Comparison of ENCODE assay signal across 9 cellular contexts in genomic region chr16:2686912-2687507, GRCh38. TPM values are rescaled to one million over a fixed set of nuclear protein-coding genes. Genes with fewer than 3 reads are reported as not detected.
DNase-seq lines count a peak whose midpoint lies in the region; ATAC-seq, FAIRE-seq and TF ChIP-seq lines count a peak whose summit lies in the region.
"Had no signal": no experiment of that assay in that cellular context is flagged by ENCODE, and none has a peak within 500 bp of the region (broad histone marks: within the 10 kb centered on the region; RNA-seq: fewer than 3 reads in every experiment).

No MANE protein-coding gene starts in this region.

- H3K4me1 ChIP-seq in small intestine (ENCODE audit: control insufficient read depth in 2 of 2, insufficient read depth in 1 of 2, low read depth in 1 of 2, low read length in 1 of 2): peaks cover 0 to 8% of the 10 kb centered on the region in 2 donors
- H3K4me1 ChIP-seq: SJSA1 had no signal

- DNase-seq in activated naive CD4-positive, alpha-beta T cell treated with anti-CD3 and anti-CD28 coated beads, Interleukin-2, amount 10 ng/mL, durations not matched to agents 7 days and 5 days: peak; percentile 41
- DNase-seq in activated naive CD4-positive, alpha-beta T cell (lab: John Stamatoyannopoulos, UW): no peak
- DNase-seq in activated T-helper 2 cell treated with anti-CD3 and anti-CD28 coated beads, Interferon-gamma antibody, Interleukin-2, Interleukin-4, amounts not matched to agents 10 μg/mL and 5 μg/mL and 100 μg/mL, durations not matched to agents 14 hours and 24 hours and 36 hours (ENCODE audit: low spot score): no peak
- DNase-seq in small intestine (peak; percentile 40), foreskin fibroblast (no peak), NCI-H2196 treated with DMSO at 0.1 percent for 48 hours (lab: John Stamatoyannopoulos, UW; ENCODE audit: unreplicated experiment) (no peak)
- no peak for DNase-seq in activated effector memory CD4-positive, alpha-beta T cell treated with Interleukin-2 at 50 U/mL for 16 hours

- peak overlapping the region; percentile 89 for H3K27ac Mint-ChIP-seq in activated naive CD4-positive, alpha-beta T cell treated with anti-CD3 and anti-CD28 coated beads, Interleukin-2, amount 10 ng/mL, durations not matched to agents 7 days and 5 days
- H3K27ac Mint-ChIP-seq in activated T-helper 2 cell treated with anti-CD3 and anti-CD28 coated beads, Interferon-gamma antibody, Interleukin-2, Interleukin-4, amounts not matched to agents 10 μg/mL and 5 μg/mL and 100 μg/mL, durations not matched to agents 14 hours and 24 hours and 36 hours: peak overlapping the region; percentile 91

- CTCF ChIA-PET in activated naive CD4-positive, alpha-beta T cell treated with anti-CD3 and anti-CD28 coated beads, Interleukin-2, amount 10 ng/mL, durations not matched to agents 7 days and 5 days (lab: Charles Lee): no interaction called here

- H3K9me3 Mint-ChIP-seq in activated naive CD4-positive, alpha-beta T cell treated with anti-CD3 and anti-CD28 coated beads, Interleukin-2, amount 10 ng/mL, durations not matched to agents 7 days and 5 days: no peaks in the 10 kb centered on the region
- H3K9me3 Mint-ChIP-seq in activated T-helper 2 cell treated with anti-CD3 and anti-CD28 coated beads, Interferon-gamma antibody, Interleukin-2, Interleukin-4, amounts not matched to agents 10 μg/mL and 5 μg/mL and 100 μg/mL, durations not matched to agents 14 hours and 24 hours and 36 hours: no peaks in the 10 kb centered on the region

- TF ChIP-seq CTCF in foreskin fibroblast (IDR thresholded peaks at IDR 0.05; ENCODE audit: low read depth, low read length): no peak

- H3K9me3 ChIP-seq in small intestine (ENCODE audit: control insufficient read depth, low read depth): no peaks in the 10 kb centered on the region
- H3K9me3 ChIP-seq: SJSA1 had no signal

- peak overlapping the region; percentile 41 to 68 for H3K27ac ChIP-seq in small intestine (ENCODE audit: low read depth in 1 of 2, low read length in 1 of 2)
- H3K27ac ChIP-seq: SJSA1 had no signal

- ATAC-seq in HG03521 (IDR thresholded peaks at IDR 0.05; ENCODE audit: unreplicated experiment): peak; percentile 33

- peaks cover 16% of the 10 kb centered on the region for H3K36me3 Mint-ChIP-seq in activated naive CD4-positive, alpha-beta T cell treated with anti-CD3 and anti-CD28 coated beads, Interleukin-2, amount 10 ng/mL, durations not matched to agents 7 days and 5 days
- peaks cover 27% of the 10 kb centered on the region for H3K36me3 Mint-ChIP-seq in activated T-helper 2 cell treated with anti-CD3 and anti-CD28 coated beads, Interferon-gamma antibody, Interleukin-2, Interleukin-4, amounts not matched to agents 10 μg/mL and 5 μg/mL and 100 μg/mL, durations not matched to agents 14 hours and 24 hours and 36 hours (ENCODE audit: low read depth)

- H3K36me3 ChIP-seq in small intestine (ENCODE audit: control insufficient read depth in 2 of 2, insufficient read depth in 2 of 2, low read length in 2 of 2): peaks cover 7% of the 10 kb centered on the region in 2 donors

- no peak for FAIRE-seq in small intestine (lab: Jason Lieb, UNC)

- peaks cover 41% of the 10 kb centered on the region for H3K4me1 Mint-ChIP-seq in activated naive CD4-positive, alpha-beta T cell treated with anti-CD3 and anti-CD28 coated beads, Interleukin-2, amount 10 ng/mL, durations not matched to agents 7 days and 5 days
- peaks cover 20% of the 10 kb centered on the region for H3K4me1 Mint-ChIP-seq in activated T-helper 2 cell treated with anti-CD3 and anti-CD28 coated beads, Interferon-gamma antibody, Interleukin-2, Interleukin-4, amounts not matched to agents 10 μg/mL and 5 μg/mL and 100 μg/mL, durations not matched to agents 14 hours and 24 hours and 36 hours (ENCODE audit: low read depth)

- H3K4me3 ChIP-seq in small intestine (ENCODE audit: low read depth in 1 of 2, low read length in 2 of 2) (peak overlapping the region in 1 of 2 donors; percentile 11), foreskin fibroblast (ENCODE audit: low read depth in 1 of 2, low read length in 2 of 2) (no peak overlapping the region)
- H3K4me3 ChIP-seq: SJSA1 had no signal

- H3K4me3 Mint-ChIP-seq in activated naive CD4-positive, alpha-beta T cell treated with anti-CD3 and anti-CD28 coated beads, Interleukin-2, amount 10 ng/mL, durations not matched to agents 7 days and 5 days: peak overlapping the region; percentile 59
- H3K4me3 Mint-ChIP-seq in activated T-helper 2 cell treated with anti-CD3 and anti-CD28 coated beads, Interferon-gamma antibody, Interleukin-2, Interleukin-4, amounts not matched to agents 10 μg/mL and 5 μg/mL and 100 μg/mL, durations not matched to agents 14 hours and 24 hours and 36 hours (ENCODE audit: low read depth): peak overlapping the region; percentile 73

- H3K27me3 Mint-ChIP-seq in activated naive CD4-positive, alpha-beta T cell treated with anti-CD3 and anti-CD28 coated beads, Interleukin-2, amount 10 ng/mL, durations not matched to agents 7 days and 5 days: no peaks in the 10 kb centered on the region
- H3K27me3 Mint-ChIP-seq in activated T-helper 2 cell treated with anti-CD3 and anti-CD28 coated beads, Interferon-gamma antibody, Interleukin-2, Interleukin-4, amounts not matched to agents 10 μg/mL and 5 μg/mL and 100 μg/mL, durations not matched to agents 14 hours and 24 hours and 36 hours (ENCODE audit: low read depth): no peaks in the 10 kb centered on the region

- no peaks in the 10 kb centered on the region for H3K27me3 ChIP-seq in small intestine (ENCODE audit: control insufficient read depth in 2 of 2, insufficient read depth in 2 of 2, low read length in 2 of 2)
- H3K27me3 ChIP-seq: SJSA1 had no signal

- intact Hi-C loops in activated T-helper 2 cell treated with anti-CD3 and anti-CD28 coated beads, Interferon-gamma antibody, Interleukin-2, Interleukin-4, amounts not matched to agents 10 μg/mL and 5 μg/mL and 100 μg/mL, durations not matched to agents 14 hours and 24 hours and 36 hours (cut with micrococcal nuclease): no loop called here

- 52 to 68% (median 59%) methylated on average over 20 of the region's 20 CpGs for WGBS in small intestine, 3 donors

RNA-seq across cellular contexts. Expression of gene KCTD5, which starts 4.7 kb away (rescaled TPM):
- 65.5 and 68.5 TPM in 2 replicates for total RNA-seq in activated T-helper 2 cell treated with anti-CD3 and anti-CD28 coated beads, Interferon-gamma antibody, Interleukin-2, Interleukin-4, amounts not matched to agents 10 μg/mL and 5 μg/mL and 100 μg/mL, durations not matched to agents 14 hours and 24 hours and 36 hours
- 10 to 100 TPM; 24.3 to 41.2 (median 35.5) TPM for polyA plus RNA-seq in small intestine

RNA-seq across cellular contexts. Expression of gene PRSS27, which starts 33.0 kb away (rescaled TPM):
- 1.8 and 2.1 TPM in 2 replicates for total RNA-seq in activated T-helper 2 cell treated with anti-CD3 and anti-CD28 coated beads, Interferon-gamma antibody, Interleukin-2, Interleukin-4, amounts not matched to agents 10 μg/mL and 5 μg/mL and 100 μg/mL, durations not matched to agents 14 hours and 24 hours and 36 hours
- polyA plus RNA-seq in small intestine: 1 to 10 TPM in 1 of 3 donors, not detected in 2; 1.3 TPM

Comparison
In these comparisons a context has a peak if more than half of its experiments do, and no peak if none do; other contexts are left out.
1. DNase-seq: peak in activated naive CD4-positive, alpha-beta T cell treated with anti-CD3 and anti-CD28 coated beads, Interleukin-2, amount 10 ng/mL, durations not matched to agents 7 days and 5 days (single experiment) and small intestine (single experiment); none in activated naive CD4-positive, alpha-beta T cell (0 of 4), activated T-helper 2 cell treated with anti-CD3 and anti-CD28 coated beads, Interferon-gamma antibody, Interleukin-2, Interleukin-4, amounts not matched to agents 10 μg/mL and 5 μg/mL and 100 μg/mL, durations not matched to agents 14 hours and 24 hours and 36 hours (single experiment), foreskin fibroblast (0 of 2), activated effector memory CD4-positive, alpha-beta T cell treated with Interleukin-2 at 50 U/mL for 16 hours (single experiment) and NCI-H2196 treated with DMSO at 0.1 percent for 48 hours (single experiment).